ENCODE assay signal across 11 cellular contexts in the genomic region with DNA sequence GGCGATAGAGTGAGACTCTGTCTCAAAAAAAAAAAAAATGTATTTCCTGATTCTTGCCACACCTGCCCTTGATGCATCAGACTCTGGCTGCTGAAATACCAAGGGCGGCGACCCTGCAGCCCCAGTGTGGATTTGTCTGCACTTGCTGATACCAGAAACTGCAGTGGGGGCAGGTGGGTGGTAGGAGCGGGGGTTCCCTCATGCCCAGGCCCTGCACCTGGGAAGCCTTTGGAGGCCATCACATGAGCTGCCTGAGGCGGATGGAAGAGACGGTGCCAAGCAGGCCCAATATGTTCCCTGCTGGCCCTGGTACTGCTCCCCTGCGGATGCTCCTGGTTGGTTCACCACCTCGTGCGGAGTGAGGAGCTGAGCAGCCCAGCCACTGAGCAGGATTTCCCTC. TPM values are rescaled to one million over a fixed set of nuclear protein-coding genes. Genes with fewer than 3 reads are reported as not detected.
DNase-seq lines count a peak whose midpoint lies in the region; ATAC-seq and TF ChIP-seq lines count a peak whose summit lies in the region.
"Had no signal": no experiment of that assay in that cellular context is flagged by ENCODE, and none has a peak within 500 bp of the region (broad histone marks: within the 10 kb centered on the region; RNA-seq: fewer than 3 reads in every experiment).

No MANE protein-coding gene starts in this region.

- peaks cover 21% of the 10 kb centered on the region for H3K4me1 ChIP-seq in RWPE2 (ENCODE audit: insufficient read depth, poor library complexity, severe bottlenecking)

- peaks cover 51 to 72% of the 10 kb centered on the region in 2 donors for H3K36me3 Mint-ChIP-seq in stimulated activated naive B cell treated with anti-CD40 and anti-IgM and Interleukin-4, amounts not matched to agents 10 μg/mL and 1 μg/mL and 100 μg/mL, for 72 hours

- H3K4me3 ChIP-seq in RWPE2 (ENCODE audit: severe bottlenecking) (no peak overlapping the region), epithelial cell of esophagus (ENCODE audit: low read length) (no peak overlapping the region)
- H3K4me3 ChIP-seq: heart left ventricle, smooth muscle cell had no signal

- peaks cover 21% of the 10 kb centered on the region for H3K36me3 ChIP-seq in RWPE2 (ENCODE audit: low read depth)

- H3K27me3 Mint-ChIP-seq in stimulated activated naive B cell treated with anti-CD40 and anti-IgM and Interleukin-4, amounts not matched to agents 10 μg/mL and 1 μg/mL and 100 μg/mL, for 72 hours, result no peaks in the 10 kb centered on the region

- peak; percentile 43 for DNase-seq in activated T-cell treated with anti-CD3 and anti-CD28 coated beads, Interleukin-2, amount 50 U/mL, for 1 hour
- no peak for DNase-seq in activated T-cell treated with anti-CD3 and anti-CD28 coated beads for 4 hours
- no peak for DNase-seq in RWPE2 (ENCODE audit: low spot score)
- peak; percentile 76 for DNase-seq in epithelial cell of esophagus (ENCODE audit: low read depth)
- DNase-seq in stimulated activated naive B cell treated with anti-CD40 and anti-IgM and Interleukin-4, amounts not matched to agents 10 μg/mL and 1 μg/mL and 100 μg/mL, for 72 hours, result peak; percentile 5
- DNase-seq in posterior vena cava (ENCODE audit: low spot score), result no peak
- DNase-seq in COLO829 (ENCODE audit: low spot score), result no peak
- DNase-seq: heart left ventricle, NCI-H2029 treated with DMSO at 0.1 percent for 48 hours had no signal

- H3K9me3 Mint-ChIP-seq in stimulated activated naive B cell treated with anti-CD40 and anti-IgM and Interleukin-4, amounts not matched to agents 10 μg/mL and 1 μg/mL and 100 μg/mL, for 72 hours, result no peaks in the 10 kb centered on the region

- intact Hi-C loops in posterior vena cava (cut with DNase I), result no loop called here

- H3K27me3 ChIP-seq in RWPE2 (ENCODE audit: insufficient read depth, poor library complexity, severe bottlenecking), result no peaks in the 10 kb centered on the region
- H3K27me3 ChIP-seq: heart left ventricle had no signal

- no peaks in the 10 kb centered on the region for H3K9me3 ChIP-seq in RWPE2 (ENCODE audit: severe bottlenecking)
- H3K9me3 ChIP-seq: heart left ventricle had no signal

- H3K27ac ChIP-seq in RWPE2 (ENCODE audit: poor library complexity, severe bottlenecking), result peak overlapping the region; percentile 18

- ATAC-seq in RWPE2 (ENCODE audit: low read depth), result no peak
- ATAC-seq in stimulated activated naive B cell treated with anti-CD40 and anti-IgM and Interleukin-4, amounts not matched to agents 10 μg/mL and 1 μg/mL and 100 μg/mL, for 72 hours (replicated peaks), result no peak
- ATAC-seq in HG02763 (IDR thresholded peaks at IDR 0.05; ENCODE audit: unreplicated experiment), result no peak
- ATAC-seq: heart left ventricle had no signal

- peak overlapping the region in 1 of 2 donors; percentile 30 for H3K4me3 Mint-ChIP-seq in stimulated activated naive B cell treated with anti-CD40 and anti-IgM and Interleukin-4, amounts not matched to agents 10 μg/mL and 1 μg/mL and 100 μg/mL, for 72 hours

- H3K4me1 Mint-ChIP-seq in stimulated activated naive B cell treated with anti-CD40 and anti-IgM and Interleukin-4, amounts not matched to agents 10 μg/mL and 1 μg/mL and 100 μg/mL, for 72 hours, result peaks cover 30 to 65% of the 10 kb centered on the region in 2 donors

- TF ChIP-seq CTCF in RWPE2 (IDR thresholded peaks at IDR 0.05; ENCODE audit: poor library complexity, severe bottlenecking) (no peak), epithelial cell of esophagus (IDR thresholded peaks at IDR 0.05; ENCODE audit: insufficient read depth, low read depth, low read length, missing control alignments) (no peak)

- peak overlapping the region; percentile 65 for H3K27ac Mint-ChIP-seq in stimulated activated naive B cell treated with anti-CD40 and anti-IgM and Interleukin-4, amounts not matched to agents 10 μg/mL and 1 μg/mL and 100 μg/mL, for 72 hours

RNA-seq across cellular contexts. Expression of a gene that starts 50.6 kb away (rescaled TPM):
- total RNA-seq in posterior vena cava, result 10 to 100 TPM; 58.3 to 60.6 TPM

RNA-seq across cellular contexts. Expression of a gene that starts 57.7 kb away (rescaled TPM):
- total RNA-seq in posterior vena cava, result 10 to 100 TPM; 32.3 to 38.1 TPM

Comparison
In these comparisons a context has a peak if more than half of its experiments do, and no peak if none do; other contexts are left out.
1. DNase-seq: peak in activated T-cell treated with anti-CD3 and anti-CD28 coated beads, Interleukin-2, amount 50 U/mL, for 1 hour (single experiment), epithelial cell of esophagus (single experiment) and stimulated activated naive B cell treated with anti-CD40 and anti-IgM and Interleukin-4, amounts not matched to agents 10 μg/mL and 1 μg/mL and 100 μg/mL, for 72 hours (single experiment); none in activated T-cell treated with anti-CD3 and anti-CD28 coated beads for 4 hours (single experiment), RWPE2 (single experiment), posterior vena cava (single experiment) and COLO829 (single experiment).